Comparison of ENCODE assay signal across 18 cellular contexts in the genomic region with DNA sequence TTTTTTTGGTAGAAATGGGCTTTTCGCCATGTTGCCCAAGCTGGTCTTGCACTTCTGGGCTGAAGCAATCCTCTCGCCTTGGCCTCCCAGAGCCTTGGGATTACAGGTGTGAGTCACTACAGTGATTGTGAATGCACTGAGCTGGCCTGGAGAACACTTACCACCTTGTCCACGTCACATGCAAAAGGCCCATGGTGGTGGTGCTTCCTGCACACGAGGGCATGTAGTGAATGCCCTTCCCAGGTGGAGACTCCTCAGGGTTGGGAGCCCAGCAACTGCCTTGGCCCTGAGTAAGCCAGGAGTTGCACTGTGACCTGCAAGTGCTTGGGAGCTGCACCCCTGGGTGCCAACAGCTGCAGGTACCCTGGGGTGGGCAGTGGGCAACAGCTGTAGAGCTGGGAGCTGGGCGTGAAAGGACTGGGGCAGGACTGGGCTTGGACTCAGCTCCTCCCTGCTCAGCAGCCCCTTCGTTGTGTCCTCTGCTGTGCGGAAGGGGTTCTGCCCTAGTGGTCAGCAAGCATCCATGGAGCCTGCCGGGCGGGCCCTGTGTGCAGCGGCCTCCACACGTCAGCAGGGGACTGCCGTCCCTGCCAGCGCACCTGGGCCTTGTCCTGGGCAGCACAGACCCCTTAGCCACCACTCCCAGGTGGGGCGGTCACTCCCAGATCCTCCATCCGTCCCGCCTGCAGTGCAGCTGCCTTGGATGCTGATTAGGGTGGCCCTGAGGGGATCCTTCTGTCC. TPM values are rescaled to one million over a fixed set of nuclear protein-coding genes. Genes with fewer than 3 reads are reported as not detected.
A peak's percentile ranks its signal among the peaks of the same experiment; 100 is the strongest.
DNase-seq lines count a peak whose midpoint lies in the region; ATAC-seq and TF ChIP-seq lines count a peak whose summit lies in the region.
"Had no signal": no experiment of that assay in that cellular context is flagged by ENCODE, and none has a peak within 500 bp of the region (broad histone marks: within the 10 kb centered on the region; RNA-seq: fewer than 3 reads in every experiment).

No MANE protein-coding gene starts in this region.

- H3K79me2 ChIP-seq in GM23248 (ENCODE audit: insufficient read depth), result no peaks in the 10 kb centered on the region
- no peaks in the 10 kb centered on the region for H3K79me2 ChIP-seq in trophoblast cell (ENCODE audit: control insufficient read depth, insufficient read depth, low read length, poor library complexity)

- no peak overlapping the region for H3K4ac ChIP-seq in trophoblast cell (ENCODE audit: low read depth, low read length)

- no peak overlapping the region for H3K27ac ChIP-seq in GM23248
- peak overlapping the region; percentile 44 for H3K27ac ChIP-seq in RWPE1
- H3K27ac ChIP-seq in trophoblast cell (ENCODE audit: low read depth, low read length), result no peak overlapping the region
- H3K27ac ChIP-seq: coronary artery, right lobe of liver, SK-N-MC, thyroid gland had no signal

- no peak overlapping the region for H2BK5ac ChIP-seq in trophoblast cell (ENCODE audit: low read depth, low read length, poor library complexity)

- H4K91ac ChIP-seq in trophoblast cell (ENCODE audit: low read depth, low read length), result no peak overlapping the region

- peak; percentile 53 for DNase-seq in GM23248
- DNase-seq in RWPE1 (ENCODE audit: low spot score), result no peak
- peak; percentile 44 for DNase-seq in fibroblast of pulmonary artery (ENCODE audit: low read depth)
- DNase-seq in trophoblast cell, result peak; percentile 38 to 50
- DNase-seq in T-helper 2 cell, result no peak
- DNase-seq in stimulated activated CD4-positive, alpha-beta T cell treated with anti-CD3 and anti-CD28 coated beads, Interleukin-2, amount 100 ng/mL, for 24 hours, result no peak
- DNase-seq: activated naive CD4-positive, alpha-beta T cell treated with anti-CD3 and anti-CD28 coated beads, Interleukin-2, amount 50 U/mL, for 16 hours; activated T-cell treated with anti-CD3 and anti-CD28 coated beads, Interleukin-2, amount 50 U/mL, for 4 hours; MM.1S; NCI-H2227 treated with DMSO at 0.1 percent for 48 hours; stimulated activated naive CD4-positive, alpha-beta T cell; T-helper 9 cell; thyroid gland had no signal

- H3K27me3 ChIP-seq in GM23248 (replicated peaks; ENCODE audit: insufficient read depth) (no peaks in the 10 kb centered on the region), trophoblast cell (ENCODE audit: insufficient read depth, low read length) (no peaks in the 10 kb centered on the region)
- H3K27me3 ChIP-seq: right lobe of liver, thyroid gland had no signal

- no peaks in the 10 kb centered on the region for H3K9me2 ChIP-seq in GM23248 (ENCODE audit: insufficient read depth)

- H4K8ac ChIP-seq in trophoblast cell (ENCODE audit: low read depth, low read length), result no peak overlapping the region

- POLR2A ChIA-PET in RWPE1 (lab: Yijun Ruan, JAX; ENCODE audit: low non-redundant PET), result interaction anchor here (0.5 kb wide), 1 partner anchor 58 kb away, joined by 5 read pairs; no protein-coding TSS in a partner anchor

- H3K4me2 ChIP-seq in GM23248 (ENCODE audit: unreplicated experiment) (no peak overlapping the region), trophoblast cell (ENCODE audit: low read length) (no peak overlapping the region)

- TF ChIP-seq CTCF in RWPE1 (conservative IDR thresholded peaks at IDR 0.05; ENCODE audit: low read depth), result no peak
- TF ChIP-seq CTCF in fibroblast of pulmonary artery (IDR thresholded peaks at IDR 0.05; ENCODE audit: low read length, missing control alignments), result no peak

- no peak overlapping the region for H2BK120ac ChIP-seq in trophoblast cell (ENCODE audit: insufficient read depth, low read length, poor library complexity)

- H3K23ac ChIP-seq in trophoblast cell (ENCODE audit: low read length), result no peak overlapping the region

- H3K9ac ChIP-seq in GM23248 (no peak overlapping the region), trophoblast cell (ENCODE audit: low read length) (no peak overlapping the region)

- ATAC-seq in HG03460 (IDR thresholded peaks at IDR 0.05; ENCODE audit: unreplicated experiment), result no peak
- ATAC-seq: activated T-cell treated with anti-CD3 and anti-CD28 coated beads, Interleukin-2, amount 50 U/mL, for 4 hours; Panc1; right lobe of liver had no signal

- H4K20me1 ChIP-seq in GM23248 (ENCODE audit: insufficient read depth), result no peaks in the 10 kb centered on the region

- no peak overlapping the region for H2BK12ac ChIP-seq in trophoblast cell (ENCODE audit: low read length)

- no peak overlapping the region for H3K18ac ChIP-seq in trophoblast cell (ENCODE audit: low read length)

- H2AK5ac ChIP-seq in trophoblast cell (ENCODE audit: low read length), result no peak overlapping the region

- 84 to 91% methylated on average over 9 to 14 of the region's 16 CpGs for WGBS in GM23248 (ENCODE audit: low coverage in 1 of 2, low lambda C conversion rate in 2 of 2, missing lambda C conversion rate in 2 of 2), 2 experiments
- WGBS in trophoblast cell (ENCODE audit: extremely low coverage, insufficient coverage, insufficient read length), result no CpG with 5 or more reads among the region's 16 CpGs

- CTCF ChIA-PET in RWPE1 (lab: Yijun Ruan, JAX), result interaction anchor here (0.7 to 0.9 kb wide), 2 partner anchors 110 to 114 kb away, joined by 3 to 5 read pairs; no protein-coding TSS in a partner anchor

- no peak overlapping the region for H3K14ac ChIP-seq in trophoblast cell (ENCODE audit: low read length)

- H3K4me1 ChIP-seq in GM23248 (ENCODE audit: insufficient read depth) (no peaks in the 10 kb centered on the region), trophoblast cell (ENCODE audit: control insufficient read depth in 1 of 2, insufficient read depth in 2 of 2, low read length in 2 of 2) (peaks cover 0 to 2% of the 10 kb centered on the region in 2 experiments)

- H3K9me3 ChIP-seq in GM23248 (ENCODE audit: low read depth) (no peaks in the 10 kb centered on the region), trophoblast cell (ENCODE audit: insufficient read depth, low read depth, low read length) (no peaks in the 10 kb centered on the region)
- H3K9me3 ChIP-seq: right lobe of liver, thyroid gland had no signal

- H3K4me3 ChIP-seq in GM23248, result no peak overlapping the region
- H3K4me3 ChIP-seq in fibroblast of pulmonary artery (replicated peaks; ENCODE audit: low read depth, low read length), result no peak overlapping the region
- no peak overlapping the region for H3K4me3 ChIP-seq in trophoblast cell (ENCODE audit: low read depth, low read length)
- H3K4me3 ChIP-seq: coronary artery, right lobe of liver, SK-N-MC, thyroid gland had no signal

- H3K36me3 ChIP-seq in GM23248 (ENCODE audit: low read depth) (no peaks in the 10 kb centered on the region; the same call in 1 of the 2 replicates), trophoblast cell (ENCODE audit: control insufficient read depth in 1 of 2, insufficient read depth in 2 of 2, low read length in 2 of 2) (peaks cover 34 to 46% of the 10 kb centered on the region in 2 experiments)

- in situ Hi-C loops in GM23248 (cut with MboI), result loop anchor here (10.0 kb wide), 1 partner anchor 87 kb away; no protein-coding TSS in a partner anchor

- no peaks in the 10 kb centered on the region for H3F3A ChIP-seq in GM23248 (ENCODE audit: insufficient read depth)

- H2AFZ ChIP-seq in GM23248 (no peak overlapping the region), trophoblast cell (ENCODE audit: insufficient read depth, low read length, poor library complexity) (no peak overlapping the region)

- no peaks in the 10 kb centered on the region for H3K79me1 ChIP-seq in trophoblast cell (ENCODE audit: low read length)

- H4K12ac ChIP-seq in trophoblast cell (ENCODE audit: low read depth, low read length), result no peak overlapping the region

RNA-seq across cellular contexts. Expression of gene ADORA2A, which starts 9.3 kb away (rescaled TPM):
- 0.54 and 0.89 TPM in 2 replicates for total RNA-seq in GM23248 (2014; rRNA removed; shearing (Covaris generic))
- polyA plus RNA-seq in GM23248 (2016; fragmentation: Nextera tagmentation; extraction: Ambion mirVana), result 0.30 and 0.64 TPM in 2 replicates
- polyA plus RNA-seq in trophoblast cell (2013), result 2.0 and 2.6 TPM in 2 replicates

Comparison
In these comparisons a context has a peak if more than half of its experiments do, and no peak if none do; other contexts are left out.
1. DNase-seq: peak in GM23248 (single experiment), fibroblast of pulmonary artery (single experiment) and trophoblast cell (2 of 2); none in RWPE1 (single experiment), T-helper 2 cell (0 of 5) and stimulated activated CD4-positive, alpha-beta T cell treated with anti-CD3 and anti-CD28 coated beads, Interleukin-2, amount 100 ng/mL, for 24 hours (0 of 2).